27 cellular contexts compared by ENCODE assay signal in the genomic region with DNA sequence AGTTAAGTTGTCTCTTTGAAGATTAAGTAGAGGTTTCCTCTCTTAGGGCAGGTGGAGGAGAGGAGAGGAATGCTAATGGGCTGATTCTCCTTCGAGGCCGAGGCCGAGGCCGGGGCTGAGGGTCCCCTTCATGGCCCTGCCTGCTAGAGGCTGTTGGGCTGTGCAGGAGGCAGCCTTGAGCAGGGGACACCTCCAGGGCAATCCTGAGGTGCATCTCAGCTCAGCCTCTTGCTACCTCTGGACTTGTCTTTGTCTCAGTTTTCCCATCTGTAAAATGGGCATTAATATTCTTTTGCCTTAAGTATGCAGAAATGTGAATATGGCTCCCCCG.
"Had no signal": no experiment of that assay in that cellular context is flagged by ENCODE, and none has a peak within 500 bp of the region (broad histone marks: within the 10 kb centered on the region; RNA-seq: fewer than 3 reads in every experiment).

No MANE protein-coding gene starts in this region.

- H3K27ac ChIP-seq: ascending aorta, breast epithelium, cardiac muscle cell, colonic mucosa, esophagus muscularis mucosa, gastroesophageal sphincter had no signal

- H3K27me3 ChIP-seq: ascending aorta, breast epithelium, cardiac muscle cell, colonic mucosa had no signal

- H3K36me3 ChIP-seq: ascending aorta, breast epithelium, cardiac muscle cell, colonic mucosa, esophagus muscularis mucosa, gastroesophageal sphincter had no signal

- ATAC-seq: activated CD4-positive, alpha-beta T cell treated with anti-CD3 and anti-CD28 coated beads for 36 hours; activated CD8-positive, alpha-beta memory T cell treated with anti-CD3 and anti-CD28 coated beads, Interleukin-2, amount 10 ng/mL, durations not matched to agents 7 days and 5 days; activated CD8-positive, alpha-beta T cell treated with anti-CD3 and anti-CD28 coated beads, Interleukin-2, amount 10 ng/mL, durations not matched to agents 7 days and 5 days; activated naive CD8-positive, alpha-beta T cell treated with anti-CD3 and anti-CD28 coated beads, Interleukin-2, amount 50 U/mL, for 24 hours; gastroesophageal sphincter had no signal

- DNase-seq: activated CD4-positive, alpha-beta memory T cell treated with anti-CD3 and anti-CD28 coated beads for 36 hours; activated CD4-positive, alpha-beta T cell treated with anti-CD3 and anti-CD28 coated beads for 36 hours; activated CD4-positive, alpha-beta T cell treated with anti-CD3 and anti-CD28 coated beads, Interleukin-2, amount 10 ng/mL, durations not matched to agents 24 days and 14 days; activated CD4-positive, CD25-positive, alpha-beta regulatory T cell; activated CD4-positive, CD25-positive, alpha-beta regulatory T cell treated with anti-CD3 and anti-CD28 coated beads, Interleukin-2, amount 50 U/mL, for 72 hours; activated CD8-positive, alpha-beta memory T cell treated with anti-CD3 and anti-CD28 coated beads, Interleukin-2, amount 10 ng/mL, durations not matched to agents 7 days and 5 days; activated CD8-positive, alpha-beta memory T cell treated with anti-CD3 and anti-CD28 coated beads, Interleukin-2, amount 50 U/mL, for 4 hours; activated CD8-positive, alpha-beta T cell treated with anti-CD3 and anti-CD28 coated beads, Interleukin-2, amount 10 ng/mL, durations not matched to agents 7 days and 5 days; activated effector memory CD4-positive, alpha-beta T cell treated with anti-CD3 and anti-CD28 coated beads, Interleukin-2, amount 50 U/mL, for 16 hours; activated naive CD4-positive, alpha-beta T cell treated with anti-CD3 and anti-CD28 coated beads for 36 hours; activated naive CD8-positive, alpha-beta T cell treated with anti-CD3 and anti-CD28 coated beads for 36 hours; activated naive CD8-positive, alpha-beta T cell treated with anti-CD3 and anti-CD28 coated beads, Interleukin-2, amount 50 U/mL, for 24 hours; activated T-cell treated with anti-CD3 and anti-CD28 coated beads, Interleukin-2, amount 50 U/mL, for 1 hour; activated T-cell treated with anti-CD3 and anti-CD28 coated beads, Interleukin-2, amount 50 U/mL, for 48 hours; central memory CD4-positive, alpha-beta T cell; cerebellar nuclear complex; colonic mucosa; dorsolateral prefrontal cortex; effector memory CD4-positive, alpha-beta T cell; erythroblast; foreskin melanocyte; T-helper 2 cell had no signal

- H3K4me1 ChIP-seq: ascending aorta, breast epithelium, colonic mucosa, esophagus muscularis mucosa, gastroesophageal sphincter had no signal

- H3K4me3 ChIP-seq: ascending aorta, breast epithelium, cardiac muscle cell, colonic mucosa, dorsolateral prefrontal cortex, esophagus muscularis mucosa, gastroesophageal sphincter had no signal

- H3K9me3 ChIP-seq: colonic mucosa had no signal
